In genomic region chr17:41153861-41154260, GRCh38 we compare ENCODE assay signal across 9 cellular contexts. TPM values are rescaled to one million over a fixed set of nuclear protein-coding genes. Genes with fewer than 3 reads are reported as not detected.
"Had no signal": no experiment of that assay in that cellular context is flagged by ENCODE, and none has a peak within 500 bp of the region (broad histone marks: within the 10 kb centered on the region; RNA-seq: fewer than 3 reads in every experiment).

No MANE protein-coding gene starts in this region.

RNA-seq across cellular contexts. Expression of gene KRTAP4-5, which starts 4.2 kb away (rescaled TPM):
- total RNA-seq: activated CD8-positive, alpha-beta T cell treated with anti-CD3 and anti-CD28 coated beads for 36 hours; activated naive CD8-positive, alpha-beta T cell treated with anti-CD3 and anti-CD28 coated beads for 36 hours; activated T-cell treated with anti-CD3 and anti-CD28 coated beads, Interleukin-2, amount 50 U/mL, for 72 hours; activated T-helper 2 cell treated with anti-CD3 and anti-CD28 coated beads, Interferon-gamma antibody, Interleukin-2, Interleukin-4, amounts not matched to agents 10 μg/mL and 5 μg/mL and 100 μg/mL, durations not matched to agents 14 hours and 24 hours and 36 hours; IMR-90; MCF 10A; PC-9; T-helper 2 cell treated with Interferon-gamma antibody and Interleukin-4, amounts not matched to agents 100 ng/mL and 5 ng/mL, for 36 hours had no signal
- polyA plus RNA-seq: adipose tissue, IMR-90 had no signal

RNA-seq across cellular contexts. Expression of gene KRTAP4-4, which starts 6.7 kb away (rescaled TPM):
- total RNA-seq: activated CD8-positive, alpha-beta T cell treated with anti-CD3 and anti-CD28 coated beads for 36 hours; activated naive CD8-positive, alpha-beta T cell treated with anti-CD3 and anti-CD28 coated beads for 36 hours; activated T-cell treated with anti-CD3 and anti-CD28 coated beads, Interleukin-2, amount 50 U/mL, for 72 hours; activated T-helper 2 cell treated with anti-CD3 and anti-CD28 coated beads, Interferon-gamma antibody, Interleukin-2, Interleukin-4, amounts not matched to agents 10 μg/mL and 5 μg/mL and 100 μg/mL, durations not matched to agents 14 hours and 24 hours and 36 hours; IMR-90; MCF 10A; PC-9; T-helper 2 cell treated with Interferon-gamma antibody and Interleukin-4, amounts not matched to agents 100 ng/mL and 5 ng/mL, for 36 hours had no signal
- polyA plus RNA-seq: adipose tissue, IMR-90 had no signal

RNA-seq across cellular contexts. Expression of gene KRTAP4-6, which starts 13.5 kb away (rescaled TPM):
- total RNA-seq: activated CD8-positive, alpha-beta T cell treated with anti-CD3 and anti-CD28 coated beads for 36 hours; activated naive CD8-positive, alpha-beta T cell treated with anti-CD3 and anti-CD28 coated beads for 36 hours; activated T-cell treated with anti-CD3 and anti-CD28 coated beads, Interleukin-2, amount 50 U/mL, for 72 hours; activated T-helper 2 cell treated with anti-CD3 and anti-CD28 coated beads, Interferon-gamma antibody, Interleukin-2, Interleukin-4, amounts not matched to agents 10 μg/mL and 5 μg/mL and 100 μg/mL, durations not matched to agents 14 hours and 24 hours and 36 hours; IMR-90; MCF 10A; PC-9; T-helper 2 cell treated with Interferon-gamma antibody and Interleukin-4, amounts not matched to agents 100 ng/mL and 5 ng/mL, for 36 hours had no signal
- polyA plus RNA-seq: adipose tissue, IMR-90 had no signal

RNA-seq across cellular contexts. Expression of gene KRTAP4-3, which starts 14.2 kb away (rescaled TPM):
- total RNA-seq: activated CD8-positive, alpha-beta T cell treated with anti-CD3 and anti-CD28 coated beads for 36 hours; activated naive CD8-positive, alpha-beta T cell treated with anti-CD3 and anti-CD28 coated beads for 36 hours; activated T-cell treated with anti-CD3 and anti-CD28 coated beads, Interleukin-2, amount 50 U/mL, for 72 hours; activated T-helper 2 cell treated with anti-CD3 and anti-CD28 coated beads, Interferon-gamma antibody, Interleukin-2, Interleukin-4, amounts not matched to agents 10 μg/mL and 5 μg/mL and 100 μg/mL, durations not matched to agents 14 hours and 24 hours and 36 hours; IMR-90; MCF 10A; PC-9; T-helper 2 cell treated with Interferon-gamma antibody and Interleukin-4, amounts not matched to agents 100 ng/mL and 5 ng/mL, for 36 hours had no signal
- polyA plus RNA-seq: adipose tissue, IMR-90 had no signal

RNA-seq across cellular contexts. Expression of gene KRTAP4-2, which starts 24.2 kb away (rescaled TPM):
- total RNA-seq: activated CD8-positive, alpha-beta T cell treated with anti-CD3 and anti-CD28 coated beads for 36 hours; activated naive CD8-positive, alpha-beta T cell treated with anti-CD3 and anti-CD28 coated beads for 36 hours; activated T-cell treated with anti-CD3 and anti-CD28 coated beads, Interleukin-2, amount 50 U/mL, for 72 hours; activated T-helper 2 cell treated with anti-CD3 and anti-CD28 coated beads, Interferon-gamma antibody, Interleukin-2, Interleukin-4, amounts not matched to agents 10 μg/mL and 5 μg/mL and 100 μg/mL, durations not matched to agents 14 hours and 24 hours and 36 hours; IMR-90; MCF 10A; PC-9; T-helper 2 cell treated with Interferon-gamma antibody and Interleukin-4, amounts not matched to agents 100 ng/mL and 5 ng/mL, for 36 hours had no signal
- polyA plus RNA-seq: adipose tissue, IMR-90 had no signal
